In the genomic region with DNA sequence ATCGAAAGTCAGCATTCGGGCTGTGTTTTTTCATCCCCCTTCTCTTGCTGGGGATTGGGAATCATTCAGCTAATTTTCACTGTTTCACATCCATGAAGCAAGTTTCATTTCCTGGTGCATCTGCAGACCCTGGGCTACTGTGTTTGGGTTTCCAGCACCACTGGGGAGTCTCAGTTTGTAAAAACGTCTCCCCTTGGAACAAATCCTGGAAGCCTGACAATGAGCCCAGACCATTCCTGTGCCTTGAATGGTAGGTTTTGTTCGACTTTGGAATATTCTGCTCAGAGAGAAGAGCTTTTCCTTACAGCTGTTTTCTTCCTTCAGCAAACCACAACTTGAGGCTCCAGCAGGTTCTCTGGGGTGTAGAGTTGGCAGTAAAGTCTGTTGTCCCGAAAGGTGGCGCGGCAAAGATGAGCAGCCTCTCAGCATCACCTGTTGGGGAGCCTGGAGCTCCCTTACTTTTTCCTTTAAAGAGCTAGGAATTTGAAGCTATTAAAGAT, we compare ENCODE assay signal across 8 cellular contexts.
DNase-seq lines count a peak whose midpoint lies in the region; ATAC-seq and TF ChIP-seq lines count a peak whose summit lies in the region.
"Had no signal": no experiment of that assay in that cellular context is flagged by ENCODE, and none has a peak within 500 bp of the region (broad histone marks: within the 10 kb centered on the region; RNA-seq: fewer than 3 reads in every experiment).

No MANE protein-coding gene starts in this region.

- H3K9me3 ChIP-seq in Peyer's patch (no peaks in the 10 kb centered on the region), muscle layer of duodenum (ENCODE audit: control insufficient read depth in 1 of 2, low read length in 2 of 2) (no peaks in the 10 kb centered on the region), tibial artery (no peaks in the 10 kb centered on the region)

- H3K27ac ChIP-seq in Peyer's patch (peak overlapping the region; percentile 51 to 74 (median 57)), muscle layer of duodenum (ENCODE audit: low read length) (peak overlapping the region; percentile 79), tibial artery (peak overlapping the region; percentile 82 to 84)

- H3K4me1 ChIP-seq in Peyer's patch (peaks cover 0 to 10% (median 2%) of the 10 kb centered on the region in 4 donors), muscle layer of duodenum (ENCODE audit: control insufficient read depth in 1 of 2, insufficient read depth in 2 of 2, low read length in 2 of 2) (peaks cover 9 to 28% of the 10 kb centered on the region in 2 donors), tibial artery (peaks cover 0 to 27% (median 11%) of the 10 kb centered on the region in 4 donors)

- peaks cover 0 to 15% (median 0%) of the 10 kb centered on the region in 3 donors for H3K36me3 ChIP-seq in Peyer's patch
- peaks cover 22 to 62% of the 10 kb centered on the region in 2 donors for H3K36me3 ChIP-seq in muscle layer of duodenum (ENCODE audit: control insufficient read depth in 1 of 2, insufficient read depth in 2 of 2, low read length in 2 of 2)
- peaks cover 0 to 67% (median 32%) of the 10 kb centered on the region in 3 donors for H3K36me3 ChIP-seq in tibial artery

- TF ChIP-seq POLR2A in Peyer's patch (IDR thresholded peaks at IDR 0.05), result no peak

- ATAC-seq in HG02981 (IDR thresholded peaks at IDR 0.05; ENCODE audit: unreplicated experiment) (no peak), GM21825 (IDR thresholded peaks at IDR 0.05; ENCODE audit: unreplicated experiment) (no peak)
- ATAC-seq in effector memory CD8-positive, alpha-beta T cell (replicated peaks), result no peak

- no peak overlapping the region for H3K27ac Mint-ChIP-seq in effector memory CD8-positive, alpha-beta T cell

- H3K27me3 ChIP-seq in Peyer's patch, result no peaks in the 10 kb centered on the region
- no peaks in the 10 kb centered on the region for H3K27me3 ChIP-seq in muscle layer of duodenum (ENCODE audit: low read depth, low read length)
- H3K27me3 ChIP-seq in tibial artery, result no peaks in the 10 kb centered on the region

- H3K4me1 Mint-ChIP-seq in effector memory CD8-positive, alpha-beta T cell (ENCODE audit: low read depth in 2 of 2), result peaks cover 0 to 3% of the 10 kb centered on the region in 2 donors

- H3K4me3 ChIP-seq in Peyer's patch (peak overlapping the region in 1 of 4 donors; percentile 26), muscle layer of duodenum (ENCODE audit: low read depth in 1 of 2, low read length in 2 of 2) (peak overlapping the region; percentile 18 to 46), tibial artery (peak overlapping the region; percentile 35 to 51)

- no peaks in the 10 kb centered on the region for H3K36me3 Mint-ChIP-seq in effector memory CD8-positive, alpha-beta T cell (ENCODE audit: insufficient read depth)

- TF ChIP-seq CTCF in Peyer's patch (IDR thresholded peaks at IDR 0.05) (no peak), tibial artery (IDR thresholded peaks at IDR 0.05) (no peak)

- intact Hi-C loops in tibial artery (cut with DNase I; ENCODE audit: low total_unique reads), result no loop called here

- H3K4me3 Mint-ChIP-seq in effector memory CD8-positive, alpha-beta T cell, result no peak overlapping the region

- peaks cover 4 to 35% of the 10 kb centered on the region in 2 donors for H3K27me3 Mint-ChIP-seq in effector memory CD8-positive, alpha-beta T cell

- no peaks in the 10 kb centered on the region for H3K9me3 Mint-ChIP-seq in effector memory CD8-positive, alpha-beta T cell

- no peak for DNase-seq in Peyer's patch
- DNase-seq in dedifferentiated amniotic fluid mesenchymal stem cell (ENCODE audit: extremely low spot score), result peak; percentile 24
- DNase-seq in tibial artery, result no peak
- DNase-seq in effector memory CD8-positive, alpha-beta T cell, result no peak
- DNase-seq: T-helper 9 cell had no signal
